ENCODE assay signal across 1 cellular context in genomic region chr20:46606817-46607190, GRCh38.
TF ChIP-seq lines count a peak whose summit lies in the region.

No MANE protein-coding gene starts in this region.

TF ChIP-seq in HepG2, 621 proteins besides CTCF, POLR2A, EP300 and RAD21 (continued from another document and continues in another):
- no peak for TF ChIP-seq GRHL1 (CRISPR knock-in tag; conservative IDR thresholded peaks at IDR 0.05)
- TF ChIP-seq CEBPG (CRISPR knock-in tag; IDR thresholded peaks at IDR 0.05), result no peak
- TF ChIP-seq ZSCAN22 (CRISPR knock-in tag; IDR thresholded peaks at IDR 0.05), result no peak
- TF ChIP-seq, protein P1, sequence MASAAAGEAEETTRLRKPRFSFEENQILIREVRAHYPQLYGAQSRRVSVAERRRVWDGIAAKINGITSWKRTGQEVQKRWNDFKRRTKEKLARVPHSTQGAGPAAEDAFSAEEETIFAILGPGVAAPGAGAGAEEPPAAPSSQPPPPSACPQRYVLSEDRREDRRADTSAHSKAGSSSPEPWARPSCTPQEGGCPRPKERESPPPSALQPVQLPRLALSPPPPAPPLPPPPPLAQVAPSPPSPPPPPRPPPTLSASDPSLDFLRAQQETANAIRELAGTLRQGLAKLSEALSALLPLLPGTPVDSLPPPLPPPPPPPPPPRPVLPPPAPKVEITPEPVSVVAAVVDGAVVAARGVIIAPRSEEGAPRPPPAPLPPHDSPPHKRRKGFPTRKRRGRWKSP (CRISPR knock-in tag; IDR thresholded peaks at IDR 0.05), result no peak
- no peak for TF ChIP-seq ZBTB8A (CRISPR knock-in tag; IDR thresholded peaks at IDR 0.05; ENCODE audit: borderline replicate concordance, low read depth)
- TF ChIP-seq ZNF138 (CRISPR knock-in tag; IDR thresholded peaks at IDR 0.05; ENCODE audit: low read depth), result no peak
- TF ChIP-seq, protein P2, sequence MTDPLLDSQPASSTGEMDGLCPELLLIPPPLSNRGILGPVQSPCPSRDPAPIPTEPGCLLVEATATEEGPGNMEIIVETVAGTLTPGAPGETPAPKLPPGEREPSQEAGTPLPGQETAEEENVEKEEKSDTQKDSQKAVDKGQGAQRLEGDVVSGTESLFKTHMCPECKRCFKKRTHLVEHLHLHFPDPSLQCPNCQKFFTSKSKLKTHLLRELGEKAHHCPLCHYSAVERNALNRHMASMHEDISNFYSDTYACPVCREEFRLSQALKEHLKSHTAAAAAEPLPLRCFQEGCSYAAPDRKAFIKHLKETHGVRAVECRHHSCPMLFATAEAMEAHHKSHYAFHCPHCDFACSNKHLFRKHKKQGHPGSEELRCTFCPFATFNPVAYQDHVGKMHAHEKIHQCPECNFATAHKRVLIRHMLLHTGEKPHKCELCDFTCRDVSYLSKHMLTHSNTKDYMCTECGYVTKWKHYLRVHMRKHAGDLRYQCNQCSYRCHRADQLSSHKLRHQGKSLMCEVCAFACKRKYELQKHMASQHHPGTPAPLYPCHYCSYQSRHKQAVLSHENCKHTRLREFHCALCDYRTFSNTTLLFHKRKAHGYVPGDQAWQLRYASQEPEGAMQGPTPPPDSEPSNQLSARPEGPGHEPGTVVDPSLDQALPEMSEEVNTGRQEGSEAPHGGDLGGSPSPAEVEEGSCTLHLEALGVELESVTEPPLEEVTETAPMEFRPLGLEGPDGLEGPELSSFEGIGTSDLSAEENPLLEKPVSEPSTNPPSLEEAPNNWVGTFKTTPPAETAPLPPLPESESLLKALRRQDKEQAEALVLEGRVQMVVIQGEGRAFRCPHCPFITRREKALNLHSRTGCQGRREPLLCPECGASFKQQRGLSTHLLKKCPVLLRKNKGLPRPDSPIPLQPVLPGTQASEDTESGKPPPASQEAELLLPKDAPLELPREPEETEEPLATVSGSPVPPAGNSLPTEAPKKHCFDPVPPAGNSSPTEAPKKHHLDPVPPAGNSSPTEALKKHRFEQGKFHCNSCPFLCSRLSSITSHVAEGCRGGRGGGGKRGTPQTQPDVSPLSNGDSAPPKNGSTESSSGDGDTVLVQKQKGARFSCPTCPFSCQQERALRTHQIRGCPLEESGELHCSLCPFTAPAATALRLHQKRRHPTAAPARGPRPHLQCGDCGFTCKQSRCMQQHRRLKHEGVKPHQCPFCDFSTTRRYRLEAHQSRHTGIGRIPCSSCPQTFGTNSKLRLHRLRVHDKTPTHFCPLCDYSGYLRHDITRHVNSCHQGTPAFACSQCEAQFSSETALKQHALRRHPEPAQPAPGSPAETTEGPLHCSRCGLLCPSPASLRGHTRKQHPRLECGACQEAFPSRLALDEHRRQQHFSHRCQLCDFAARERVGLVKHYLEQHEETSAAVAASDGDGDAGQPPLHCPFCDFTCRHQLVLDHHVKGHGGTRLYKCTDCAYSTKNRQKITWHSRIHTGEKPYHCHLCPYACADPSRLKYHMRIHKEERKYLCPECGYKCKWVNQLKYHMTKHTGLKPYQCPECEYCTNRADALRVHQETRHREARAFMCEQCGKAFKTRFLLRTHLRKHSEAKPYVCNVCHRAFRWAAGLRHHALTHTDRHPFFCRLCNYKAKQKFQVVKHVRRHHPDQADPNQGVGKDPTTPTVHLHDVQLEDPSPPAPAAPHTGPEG (CRISPR knock-in tag; IDR thresholded peaks at IDR 0.05), result no peak
- no peak for TF ChIP-seq ZNF615 (CRISPR knock-in tag; IDR thresholded peaks at IDR 0.05; ENCODE audit: borderline replicate concordance)
- TF ChIP-seq RAD51 (IDR thresholded peaks at IDR 0.05; ENCODE audit: borderline replicate concordance), result no peak
- no peak for TF ChIP-seq RARG (CRISPR knock-in tag; IDR thresholded peaks at IDR 0.05; ENCODE audit: low read depth)
- no peak for TF ChIP-seq ZNF672 (CRISPR knock-in tag; IDR thresholded peaks at IDR 0.05)
- TF ChIP-seq HMG20B (CRISPR knock-in tag; conservative IDR thresholded peaks at IDR 0.05), result no peak
- no peak for TF ChIP-seq ISL2 (CRISPR knock-in tag; IDR thresholded peaks at IDR 0.05)
- TF ChIP-seq CBFB (CRISPR knock-in tag; IDR thresholded peaks at IDR 0.05), result 0 out of 2 replicates have a peak, but pooled peaks have one; percentile 15
- TF ChIP-seq, protein P3, sequence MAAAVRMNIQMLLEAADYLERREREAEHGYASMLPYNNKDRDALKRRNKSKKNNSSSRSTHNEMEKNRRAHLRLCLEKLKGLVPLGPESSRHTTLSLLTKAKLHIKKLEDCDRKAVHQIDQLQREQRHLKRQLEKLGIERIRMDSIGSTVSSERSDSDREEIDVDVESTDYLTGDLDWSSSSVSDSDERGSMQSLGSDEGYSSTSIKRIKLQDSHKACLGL (CRISPR knock-in tag; IDR thresholded peaks at IDR 0.05), result peak; percentile 55; the same call in 1 of the 2 replicates
- 0 out of 2 replicates have a peak, but pooled peaks have one; percentile 7 for TF ChIP-seq TGIF2 (CRISPR knock-in tag; IDR thresholded peaks at IDR 0.05)
- TF ChIP-seq SKI (IDR thresholded peaks at IDR 0.05; ENCODE audit: partially characterized antibody), result no peak
- no peak for TF ChIP-seq SRSF9 (IDR thresholded peaks at IDR 0.05; ENCODE audit: borderline replicate concordance, insufficient read depth, low read depth, low read length, poor library complexity, severe bottlenecking)
- TF ChIP-seq KDM4B (CRISPR knock-in tag; IDR thresholded peaks at IDR 0.05), result no peak
- peak; percentile 33; the same call in 1 of the 2 replicates for TF ChIP-seq ZNF20 (CRISPR knock-in tag; IDR thresholded peaks at IDR 0.05)
- TF ChIP-seq MBNL3 (CRISPR knock-in tag; conservative IDR thresholded peaks at IDR 0.05), result peak; percentile 72; the same call in 1 of the 2 replicates
- no peak for TF ChIP-seq SP4 (CRISPR knock-in tag; IDR thresholded peaks at IDR 0.05)
- no peak; the same call in 1 of the 2 replicates for TF ChIP-seq ZNF430 (CRISPR knock-in tag; IDR thresholded peaks at IDR 0.05)
- TF ChIP-seq, protein P4, sequence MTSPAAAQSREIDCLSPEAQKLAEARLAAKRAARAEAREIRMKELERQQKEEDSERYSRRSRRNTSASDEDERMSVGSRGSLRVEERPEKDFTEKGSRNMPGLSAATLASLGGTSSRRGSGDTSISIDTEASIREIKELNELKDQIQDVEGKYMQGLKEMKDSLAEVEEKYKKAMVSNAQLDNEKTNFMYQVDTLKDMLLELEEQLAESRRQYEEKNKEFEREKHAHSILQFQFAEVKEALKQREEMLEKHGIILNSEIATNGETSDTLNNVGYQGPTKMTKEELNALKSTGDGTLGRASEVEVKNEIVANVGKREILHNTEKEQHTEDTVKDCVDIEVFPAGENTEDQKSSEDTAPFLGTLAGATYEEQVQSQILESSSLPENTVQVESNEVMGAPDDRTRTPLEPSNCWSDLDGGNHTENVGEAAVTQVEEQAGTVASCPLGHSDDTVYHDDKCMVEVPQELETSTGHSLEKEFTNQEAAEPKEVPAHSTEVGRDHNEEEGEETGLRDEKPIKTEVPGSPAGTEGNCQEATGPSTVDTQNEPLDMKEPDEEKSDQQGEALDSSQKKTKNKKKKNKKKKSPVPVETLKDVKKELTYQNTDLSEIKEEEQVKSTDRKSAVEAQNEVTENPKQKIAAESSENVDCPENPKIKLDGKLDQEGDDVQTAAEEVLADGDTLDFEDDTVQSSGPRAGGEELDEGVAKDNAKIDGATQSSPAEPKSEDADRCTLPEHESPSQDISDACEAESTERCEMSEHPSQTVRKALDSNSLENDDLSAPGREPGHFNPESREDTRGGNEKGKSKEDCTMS (CRISPR knock-in tag; conservative IDR thresholded peaks at IDR 0.05), result 0 out of 2 replicates have a peak, but pooled peaks have one; percentile 34
- TF ChIP-seq, protein P5, sequence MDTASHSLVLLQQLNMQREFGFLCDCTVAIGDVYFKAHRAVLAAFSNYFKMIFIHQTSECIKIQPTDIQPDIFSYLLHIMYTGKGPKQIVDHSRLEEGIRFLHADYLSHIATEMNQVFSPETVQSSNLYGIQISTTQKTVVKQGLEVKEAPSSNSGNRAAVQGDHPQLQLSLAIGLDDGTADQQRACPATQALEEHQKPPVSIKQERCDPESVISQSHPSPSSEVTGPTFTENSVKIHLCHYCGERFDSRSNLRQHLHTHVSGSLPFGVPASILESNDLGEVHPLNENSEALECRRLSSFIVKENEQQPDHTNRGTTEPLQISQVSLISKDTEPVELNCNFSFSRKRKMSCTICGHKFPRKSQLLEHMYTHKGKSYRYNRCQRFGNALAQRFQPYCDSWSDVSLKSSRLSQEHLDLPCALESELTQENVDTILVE (CRISPR knock-in tag; IDR thresholded peaks at IDR 0.05), result no peak
- TF ChIP-seq ATF7 (IDR thresholded peaks at IDR 0.05), result no peak
- no peak for TF ChIP-seq ATF7 (CRISPR knock-in tag; IDR thresholded peaks at IDR 0.05)
- no peak for TF ChIP-seq HOXA5 (CRISPR knock-in tag; IDR thresholded peaks at IDR 0.05)
- TF ChIP-seq, protein P6, sequence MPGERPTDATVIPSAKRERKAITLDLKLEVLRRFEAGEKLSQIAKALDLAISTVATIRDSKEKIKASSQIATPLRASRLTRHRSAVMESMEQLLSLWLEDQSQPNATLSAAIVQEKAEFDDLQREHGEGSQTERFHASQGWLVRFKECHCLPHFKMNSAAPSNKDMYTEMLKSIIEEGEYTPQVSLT (CRISPR knock-in tag; IDR thresholded peaks at IDR 0.05; ENCODE audit: borderline replicate concordance, low read depth), result no peak
- no peak for TF ChIP-seq ZNF484 (CRISPR knock-in tag; IDR thresholded peaks at IDR 0.05; ENCODE audit: borderline replicate concordance, low read depth)
- no peak; the same call in 1 of the 2 replicates for TF ChIP-seq RELA (CRISPR knock-in tag; IDR thresholded peaks at IDR 0.05)
- 0 out of 2 replicates have a peak, but pooled peaks have one; percentile 26 for TF ChIP-seq MTF2 (CRISPR knock-in tag; IDR thresholded peaks at IDR 0.05; ENCODE audit: borderline replicate concordance)
- no peak for TF ChIP-seq TMF1 (CRISPR knock-in tag; IDR thresholded peaks at IDR 0.05; ENCODE audit: low read depth)
- TF ChIP-seq POGZ (CRISPR knock-in tag; IDR thresholded peaks at IDR 0.05), result no peak
- TF ChIP-seq THAP9 (CRISPR knock-in tag; IDR thresholded peaks at IDR 0.05; ENCODE audit: borderline replicate concordance), result no peak
- no peak for TF ChIP-seq CREB3 (CRISPR knock-in tag; IDR thresholded peaks at IDR 0.05)
- 0 out of 2 replicates have a peak, but pooled peaks have one; percentile 71 for TF ChIP-seq PRDM4 (CRISPR knock-in tag; IDR thresholded peaks at IDR 0.05; ENCODE audit: borderline replicate concordance)
- peak; percentile 73; the same call in 1 of the 2 replicates for TF ChIP-seq ZC3H4 (CRISPR knock-in tag; IDR thresholded peaks at IDR 0.05; ENCODE audit: borderline replicate concordance)
- peak; percentile 71; the same call in 1 of the 2 replicates for TF ChIP-seq ZNF607 (CRISPR knock-in tag; IDR thresholded peaks at IDR 0.05; ENCODE audit: borderline replicate concordance)
- TF ChIP-seq THAP7 (CRISPR knock-in tag; IDR thresholded peaks at IDR 0.05), result no peak
- no peak for TF ChIP-seq NFE2L2 (IDR thresholded peaks at IDR 0.05; ENCODE audit: low read length)
